8 cellular contexts compared by ENCODE assay signal in genomic region chr9:83583151-83584014, GRCh38. TPM values are rescaled to one million over a fixed set of nuclear protein-coding genes. Genes with fewer than 3 reads are reported as not detected.
DNase-seq lines count a peak whose midpoint lies in the region; ATAC-seq, FAIRE-seq and TF ChIP-seq lines count a peak whose summit lies in the region.

No MANE protein-coding gene starts in this region.

- TF ChIP-seq POLR2A in upper lobe of left lung (IDR thresholded peaks at IDR 0.05), result no peak

- intact Hi-C loops in lower lobe of right lung (cut with DNase I), result no loop called here

- peak; percentile 66 for FAIRE-seq in GM18507 (lab: Jason Lieb, UNC)

- no peak overlapping the region for H3K27ac ChIP-seq in SJSA1
- no peak overlapping the region for H3K27ac ChIP-seq in lower lobe of right lung
- H3K27ac ChIP-seq in upper lobe of left lung, result no peak overlapping the region

- peak; percentile 13 for DNase-seq in CD1c-positive myeloid dendritic cell (ENCODE audit: extremely low spot score)
- peak; percentile 4 for DNase-seq in GM18507 (ENCODE audit: extremely low spot score, insufficient read length, low read depth)
- DNase-seq in SJSA1 (ENCODE audit: low read depth in 1 of 2, low spot score in 2 of 2), result peak; percentile 31 to 57
- DNase-seq in dermis microvascular lymphatic vessel endothelial cell (ENCODE audit: low read depth in 2 of 2), result peak; percentile 30 to 61
- no peak for DNase-seq in lower lobe of right lung
- DNase-seq in upper lobe of left lung, result peak in 1 of 2 donors; percentile 30

- 0 out of 2 replicates have a peak, but pooled peaks cover 3% of the 10 kb centered on the region for H3K27me3 ChIP-seq in SJSA1 (replicated peaks)
- H3K27me3 ChIP-seq in lower lobe of right lung (ENCODE audit: low read depth), result no peaks in the 10 kb centered on the region
- no peaks in the 10 kb centered on the region for H3K27me3 ChIP-seq in upper lobe of left lung

- TF ChIP-seq EP300 in upper lobe of left lung (IDR thresholded peaks at IDR 0.05), result no peak

- H3K36me3 ChIP-seq in SJSA1, result no peaks in the 10 kb centered on the region
- no peaks in the 10 kb centered on the region for H3K36me3 ChIP-seq in lower lobe of right lung
- H3K36me3 ChIP-seq in upper lobe of left lung, result peaks cover 0 to 6% (median 0%) of the 10 kb centered on the region in 4 donors

- peak; percentile 74 for TF ChIP-seq CTCF in lower lobe of right lung (IDR thresholded peaks at IDR 0.05)
- peak; percentile 27 to 73 (median 63) for TF ChIP-seq CTCF in upper lobe of left lung (IDR thresholded peaks at IDR 0.05)

- H3K4me3 ChIP-seq in SJSA1 (no peak overlapping the region), lower lobe of right lung (no peak overlapping the region), upper lobe of left lung (no peak overlapping the region)

- WGBS in upper lobe of left lung, 2 donors, result 68 to 74% methylated on average over 6 of the region's 6 CpGs

- no peaks in the 10 kb centered on the region for H3K4me1 ChIP-seq in SJSA1 (replicated peaks)
- H3K4me1 ChIP-seq in lower lobe of right lung, result no peaks in the 10 kb centered on the region
- H3K4me1 ChIP-seq in upper lobe of left lung, result no peaks in the 10 kb centered on the region

- peak; percentile 61 for ATAC-seq in HG03571 (IDR thresholded peaks at IDR 0.05; ENCODE audit: unreplicated experiment)
- ATAC-seq in lower lobe of right lung, result peak; percentile 70 to 83
- ATAC-seq in upper lobe of left lung (ENCODE audit: low FRiP score in 2 of 2), result peak in 1 of 2 donors; percentile 69
- ATAC-seq in HG03460 (IDR thresholded peaks at IDR 0.05; ENCODE audit: unreplicated experiment), result no peak

- H3K9me3 ChIP-seq in SJSA1 (replicated peaks), result 0 out of 2 replicates have a peak, but pooled peaks cover 3% of the 10 kb centered on the region
- no peaks in the 10 kb centered on the region for H3K9me3 ChIP-seq in lower lobe of right lung
- H3K9me3 ChIP-seq in upper lobe of left lung, result no peaks in the 10 kb centered on the region

RNA-seq across cellular contexts. Expression of gene IDNK, which starts 39.6 kb away (rescaled TPM):
- total RNA-seq in SJSA1 (2014; rRNA removed; shearing (Covaris generic)), result 2.1 and 2.6 TPM in 2 replicates
- 4.6 and 5.8 TPM in 2 replicates for total RNA-seq in dermis microvascular lymphatic vessel endothelial cell
- total RNA-seq in lower lobe of right lung, result 4.2 TPM
- 10 to 100 TPM in 1 of 6 donors, 1 to 10 TPM in 5; 2.3 to 13.7 (median 5.1) TPM for total RNA-seq in upper lobe of left lung

RNA-seq across cellular contexts. Expression of gene FRMD3, which starts 45.2 kb away (rescaled TPM):
- total RNA-seq in SJSA1 (2014; rRNA removed; shearing (Covaris generic)), result 15.5 and 25.3 TPM in 2 replicates
- total RNA-seq in dermis microvascular lymphatic vessel endothelial cell, result 0.76 and 2.8 TPM in 2 replicates
- 9.7 TPM for total RNA-seq in lower lobe of right lung
- 10 to 100 TPM in 3 of 6 donors, 1 to 10 TPM in 3; 5.6 to 33.4 (median 10.4) TPM for total RNA-seq in upper lobe of left lung
